1 cellular context compared by ENCODE assay signal in the genomic region with DNA sequence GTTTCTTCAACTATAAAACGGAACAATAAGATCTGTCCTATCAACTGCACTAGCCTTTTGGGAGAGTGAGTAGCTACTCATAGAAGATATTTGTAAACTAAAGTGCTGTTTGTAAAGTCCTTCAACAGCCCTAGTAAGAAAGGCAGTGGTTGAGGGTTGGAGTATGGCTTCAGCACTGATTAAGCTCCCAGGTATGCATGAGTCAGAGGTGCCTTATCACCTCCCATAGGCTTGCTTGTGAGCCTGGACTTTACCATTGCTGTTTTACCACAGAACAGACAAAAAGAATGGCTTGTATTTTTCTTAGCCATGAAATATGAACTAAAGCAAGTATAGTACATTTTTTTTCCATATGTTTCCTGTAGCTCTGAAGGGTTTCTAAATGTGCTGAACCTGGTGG.
TF ChIP-seq lines count a peak whose summit lies in the region.

No MANE protein-coding gene starts in this region.

TF ChIP-seq in GM23338, 12 proteins besides CTCF, POLR2A, EP300 and RAD21 (continued from another document):
- TF ChIP-seq ZNF462 (CRISPR knock-in tag; IDR thresholded peaks at IDR 0.05) (no peak), JUNB (IDR thresholded peaks at IDR 0.05; ENCODE audit: unreplicated experiment) (no peak), STAT1 (IDR thresholded peaks at IDR 0.05; ENCODE audit: unreplicated experiment) (no peak), EZH2 (IDR thresholded peaks at IDR 0.05; ENCODE audit: low read depth, unreplicated experiment) (no peak), ETS1 (IDR thresholded peaks at IDR 0.05) (no peak), EZH2phosphoT487 (IDR thresholded peaks at IDR 0.05; ENCODE audit: unreplicated experiment) (no peak)
- TF ChIP-seq, protein P1, sequence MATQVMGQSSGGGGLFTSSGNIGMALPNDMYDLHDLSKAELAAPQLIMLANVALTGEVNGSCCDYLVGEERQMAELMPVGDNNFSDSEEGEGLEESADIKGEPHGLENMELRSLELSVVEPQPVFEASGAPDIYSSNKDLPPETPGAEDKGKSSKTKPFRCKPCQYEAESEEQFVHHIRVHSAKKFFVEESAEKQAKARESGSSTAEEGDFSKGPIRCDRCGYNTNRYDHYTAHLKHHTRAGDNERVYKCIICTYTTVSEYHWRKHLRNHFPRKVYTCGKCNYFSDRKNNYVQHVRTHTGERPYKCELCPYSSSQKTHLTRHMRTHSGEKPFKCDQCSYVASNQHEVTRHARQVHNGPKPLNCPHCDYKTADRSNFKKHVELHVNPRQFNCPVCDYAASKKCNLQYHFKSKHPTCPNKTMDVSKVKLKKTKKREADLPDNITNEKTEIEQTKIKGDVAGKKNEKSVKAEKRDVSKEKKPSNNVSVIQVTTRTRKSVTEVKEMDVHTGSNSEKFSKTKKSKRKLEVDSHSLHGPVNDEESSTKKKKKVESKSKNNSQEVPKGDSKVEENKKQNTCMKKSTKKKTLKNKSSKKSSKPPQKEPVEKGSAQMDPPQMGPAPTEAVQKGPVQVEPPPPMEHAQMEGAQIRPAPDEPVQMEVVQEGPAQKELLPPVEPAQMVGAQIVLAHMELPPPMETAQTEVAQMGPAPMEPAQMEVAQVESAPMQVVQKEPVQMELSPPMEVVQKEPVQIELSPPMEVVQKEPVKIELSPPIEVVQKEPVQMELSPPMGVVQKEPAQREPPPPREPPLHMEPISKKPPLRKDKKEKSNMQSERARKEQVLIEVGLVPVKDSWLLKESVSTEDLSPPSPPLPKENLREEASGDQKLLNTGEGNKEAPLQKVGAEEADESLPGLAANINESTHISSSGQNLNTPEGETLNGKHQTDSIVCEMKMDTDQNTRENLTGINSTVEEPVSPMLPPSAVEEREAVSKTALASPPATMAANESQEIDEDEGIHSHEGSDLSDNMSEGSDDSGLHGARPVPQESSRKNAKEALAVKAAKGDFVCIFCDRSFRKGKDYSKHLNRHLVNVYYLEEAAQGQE (IDR thresholded peaks at IDR 0.05; ENCODE audit: unreplicated experiment) = no peak
